ENCODE assay signal across 10 cellular contexts in the genomic region with DNA sequence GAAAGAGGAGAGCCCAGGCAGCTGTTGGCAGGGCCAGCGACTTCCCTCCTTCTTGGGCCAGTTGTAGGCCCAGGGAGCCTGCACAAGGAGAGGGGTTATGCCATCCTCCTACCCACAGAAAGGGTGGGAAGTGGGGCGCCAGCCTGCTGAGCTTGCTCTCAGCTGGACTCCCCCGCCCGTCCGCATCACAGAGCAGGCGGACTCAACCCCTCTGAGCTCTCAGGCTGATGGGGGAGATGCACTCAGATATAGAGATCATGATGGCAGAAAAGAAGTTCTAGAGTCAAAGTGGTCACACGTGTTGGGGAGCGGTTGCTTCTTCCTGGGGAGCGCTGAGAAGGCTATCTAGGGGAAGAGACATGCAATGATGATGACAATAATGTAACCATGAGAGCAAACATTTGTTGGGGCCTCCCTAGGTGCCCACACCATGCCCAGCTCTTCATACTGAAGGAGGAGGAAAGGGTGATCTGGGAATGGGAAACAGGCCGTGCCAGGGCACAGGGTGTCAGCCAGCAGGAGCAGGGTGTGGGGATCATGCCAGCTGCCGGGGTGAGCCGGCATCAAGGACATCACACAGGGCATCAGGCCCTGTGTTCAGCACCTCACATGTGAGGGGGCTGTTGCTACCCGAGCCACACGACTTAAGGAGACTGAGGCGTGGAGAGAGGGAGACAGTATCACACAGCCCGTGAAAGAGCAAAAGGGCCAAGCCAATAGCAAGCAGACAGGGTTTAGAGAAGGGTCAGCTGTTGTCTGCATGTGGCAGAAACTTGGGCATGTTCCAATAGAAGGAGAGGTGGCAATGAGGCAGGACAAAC. TPM values are rescaled to one million over a fixed set of nuclear protein-coding genes. Genes with fewer than 3 reads are reported as not detected.
DNase-seq lines count a peak whose midpoint lies in the region; ATAC-seq lines count a peak whose summit lies in the region.
"Had no signal": no experiment of that assay in that cellular context is flagged by ENCODE, and none has a peak within 500 bp of the region (broad histone marks: within the 10 kb centered on the region; RNA-seq: fewer than 3 reads in every experiment).

No MANE protein-coding gene starts in this region.

- peak overlapping the region; percentile 76 for H3K4me3 Mint-ChIP-seq in activated naive CD4-positive, alpha-beta T cell treated with anti-CD3 and anti-CD28 coated beads, Interleukin-2, amount 50 U/mL, for 24 hours
- peak overlapping the region; percentile 13 for H3K4me3 Mint-ChIP-seq in activated naive CD8-positive, alpha-beta T cell treated with anti-CD3 and anti-CD28 coated beads, Interleukin-2, amount 50 U/mL, for 24 hours

- peaks cover 9% of the 10 kb centered on the region for H3K36me3 Mint-ChIP-seq in activated naive CD4-positive, alpha-beta T cell treated with anti-CD3 and anti-CD28 coated beads, Interleukin-2, amount 50 U/mL, for 24 hours
- peaks cover 19% of the 10 kb centered on the region for H3K36me3 Mint-ChIP-seq in activated naive CD8-positive, alpha-beta T cell treated with anti-CD3 and anti-CD28 coated beads, Interleukin-2, amount 50 U/mL, for 24 hours (ENCODE audit: low read depth)

- H3K27me3 Mint-ChIP-seq in activated naive CD4-positive, alpha-beta T cell treated with anti-CD3 and anti-CD28 coated beads, Interleukin-2, amount 50 U/mL, for 24 hours = no peaks in the 10 kb centered on the region
- no peaks in the 10 kb centered on the region for H3K27me3 Mint-ChIP-seq in activated naive CD8-positive, alpha-beta T cell treated with anti-CD3 and anti-CD28 coated beads, Interleukin-2, amount 50 U/mL, for 24 hours

- no peak for DNase-seq in activated naive CD4-positive, alpha-beta T cell treated with anti-CD3 and anti-CD28 coated beads, Interleukin-2, amount 50 U/mL, for 16 hours
- DNase-seq in activated naive CD8-positive, alpha-beta T cell treated with anti-CD3 and anti-CD28 coated beads, Interleukin-2, amount 50 U/mL, for 24 hours = no peak
- peak; percentile 23 for DNase-seq in inferior parietal cortex (ENCODE audit: extremely low spot score)
- DNase-seq in superior temporal gyrus (ENCODE audit: extremely low spot score) = peak; percentile 33
- DNase-seq in mucosa of gallbladder (ENCODE audit: low spot score) = no peak
- DNase-seq: SJCRH30, small intestine had no signal

- peak; percentile 2 for ATAC-seq in activated naive CD8-positive, alpha-beta T cell treated with anti-CD3 and anti-CD28 coated beads, Interleukin-2, amount 50 U/mL, for 24 hours
- ATAC-seq in GM21619 (IDR thresholded peaks at IDR 0.05; ENCODE audit: unreplicated experiment) (no peak), GM21717 (IDR thresholded peaks at IDR 0.05; ENCODE audit: unreplicated experiment) (no peak)

- H3K4me1 Mint-ChIP-seq in activated naive CD4-positive, alpha-beta T cell treated with anti-CD3 and anti-CD28 coated beads, Interleukin-2, amount 50 U/mL, for 24 hours = peaks cover 39% of the 10 kb centered on the region
- H3K4me1 Mint-ChIP-seq in activated naive CD8-positive, alpha-beta T cell treated with anti-CD3 and anti-CD28 coated beads, Interleukin-2, amount 50 U/mL, for 24 hours = peaks cover 43% of the 10 kb centered on the region

- H3K9me3 Mint-ChIP-seq in activated naive CD4-positive, alpha-beta T cell treated with anti-CD3 and anti-CD28 coated beads, Interleukin-2, amount 50 U/mL, for 24 hours = no peaks in the 10 kb centered on the region
- H3K9me3 Mint-ChIP-seq in activated naive CD8-positive, alpha-beta T cell treated with anti-CD3 and anti-CD28 coated beads, Interleukin-2, amount 50 U/mL, for 24 hours = no peaks in the 10 kb centered on the region

- H3K27ac Mint-ChIP-seq in activated naive CD4-positive, alpha-beta T cell treated with anti-CD3 and anti-CD28 coated beads, Interleukin-2, amount 50 U/mL, for 24 hours = peak overlapping the region; percentile 94
- peak overlapping the region; percentile 96 for H3K27ac Mint-ChIP-seq in activated naive CD8-positive, alpha-beta T cell treated with anti-CD3 and anti-CD28 coated beads, Interleukin-2, amount 50 U/mL, for 24 hours

RNA-seq across cellular contexts. Expression of a gene that starts 7.7 kb away (rescaled TPM):
- total RNA-seq in mucosa of gallbladder = 4.6 TPM

RNA-seq across cellular contexts. Expression of a gene that starts 24.4 kb away (rescaled TPM):
- 24.2 TPM for total RNA-seq in mucosa of gallbladder

RNA-seq across cellular contexts. Expression of a gene that starts 36.3 kb away (rescaled TPM):
- 186 TPM for total RNA-seq in mucosa of gallbladder

RNA-seq across cellular contexts. Expression of a gene that starts 51.4 kb away (rescaled TPM):
- total RNA-seq in mucosa of gallbladder = 10.4 TPM
- total RNA-seq: SJCRH30 had no signal

RNA-seq across cellular contexts. Expression of a gene that starts 51.6 kb away (rescaled TPM):
- total RNA-seq in mucosa of gallbladder = 62.6 TPM

Comparison
In these comparisons a context has a peak if more than half of its experiments do, and no peak if none do; other contexts are left out.
1. DNase-seq: peak in inferior parietal cortex (single experiment) and superior temporal gyrus (single experiment); none in activated naive CD4-positive, alpha-beta T cell treated with anti-CD3 and anti-CD28 coated beads, Interleukin-2, amount 50 U/mL, for 16 hours (single experiment), activated naive CD8-positive, alpha-beta T cell treated with anti-CD3 and anti-CD28 coated beads, Interleukin-2, amount 50 U/mL, for 24 hours (single experiment) and mucosa of gallbladder (single experiment).